ENCODE assay signal across 9 cellular contexts in genomic region chr11:20880094-20880493, GRCh38.
"Had no signal": no experiment of that assay in that cellular context is flagged by ENCODE, and none has a peak within 500 bp of the region (broad histone marks: within the 10 kb centered on the region; RNA-seq: fewer than 3 reads in every experiment).

No MANE protein-coding gene starts in this region.

- H3K36me3 ChIP-seq: HAP-1 had no signal

- H3K9me3 ChIP-seq: HAP-1 had no signal

- H3K4me3 ChIP-seq: GM23248, HAP-1 had no signal

- DNase-seq: GM23248, GOT3, H7, H9, HCEC 1CT, HFFc6 had no signal

- H3K9ac ChIP-seq: GM23248 had no signal

- H3K4me3 Mint-ChIP-seq: H9, HFFc6 had no signal

- H3K27ac Mint-ChIP-seq: H9, HFFc6 had no signal

- H3K27ac ChIP-seq: GM23248 had no signal

- ATAC-seq: HCT116 had no signal

- FAIRE-seq: H1 had no signal

- H2AFZ ChIP-seq: GM23248 had no signal
